Comparison of ENCODE assay signal across 17 cellular contexts in genomic region chr7:84091318-84091717, GRCh38.
DNase-seq lines count a peak whose midpoint lies in the region; ATAC-seq and TF ChIP-seq lines count a peak whose summit lies in the region.
"Had no signal": no experiment of that assay in that cellular context is flagged by ENCODE, and none has a peak within 500 bp of the region (broad histone marks: within the 10 kb centered on the region; RNA-seq: fewer than 3 reads in every experiment).

No MANE protein-coding gene starts in this region.

- H3K4me1 ChIP-seq in mucosa of descending colon (ENCODE audit: low read depth): no peaks in the 10 kb centered on the region
- H3K4me1 ChIP-seq: breast epithelium had no signal

- intact Hi-C loops in mucosa of descending colon (cut with DNase I, micrococcal nuclease): no loop called here

- H3K9me3 ChIP-seq in mucosa of descending colon: no peaks in the 10 kb centered on the region
- H3K9me3 ChIP-seq: breast epithelium, esophagus muscularis mucosa had no signal

- DNase-seq in activated T-cell treated with anti-CD3 and anti-CD28 coated beads, Interleukin-2, amount 50 U/mL, for 4 hours: no peak
- DNase-seq in activated T-cell treated with anti-CD3 and anti-CD28 coated beads for 4 hours (no peak), HT-29 (ENCODE audit: low spot score) (peak; percentile 71), mucosa of descending colon (no peak), hepatic stellate cell (ENCODE audit: low spot score) (no peak)
- no peak for DNase-seq in T-helper 2 cell treated with Interferon-gamma antibody and Interleukin-4, amounts not matched to agents 5 μg/mL and 100 μg/mL, for 36 hours (ENCODE audit: low spot score)
- DNase-seq in activated CD4-positive, CD25-positive, alpha-beta regulatory T cell (lab: John Stamatoyannopoulos, UW): no peak
- DNase-seq: activated CD8-positive, alpha-beta memory T cell treated with anti-CD3 and anti-CD28 coated beads for 24 hours; dorsolateral prefrontal cortex; glutamatergic neuron; NCI-H446; stimulated activated naive CD4-positive, alpha-beta T cell treated with Interleukin-2 at 50 U/mL for 16 hours had no signal

- no peaks in the 10 kb centered on the region for H3K36me3 ChIP-seq in mucosa of descending colon (ENCODE audit: low read depth)
- H3K36me3 ChIP-seq: breast epithelium, esophagus muscularis mucosa had no signal

- H3K4me3 ChIP-seq in mucosa of descending colon: no peak overlapping the region
- H3K4me3 ChIP-seq: breast epithelium, dorsolateral prefrontal cortex, GM23338 had no signal

- no peak for TF ChIP-seq CTCF in mucosa of descending colon (IDR thresholded peaks at IDR 0.05)

- H3K4me1 Mint-ChIP-seq in activated T-cell treated with anti-CD3 and anti-CD28 coated beads, Interleukin-2, amount 50 U/mL, for 4 hours (ENCODE audit: low read depth): peaks cover 39% of the 10 kb centered on the region
- H3K4me1 Mint-ChIP-seq in T-helper 2 cell treated with Interferon-gamma antibody and Interleukin-4, amounts not matched to agents 5 μg/mL and 100 μg/mL, for 36 hours (ENCODE audit: low read depth): peaks cover 31% of the 10 kb centered on the region
- H3K4me1 Mint-ChIP-seq: memory B cell had no signal

- peaks cover 4% of the 10 kb centered on the region for H3K9me3 Mint-ChIP-seq in activated T-cell treated with anti-CD3 and anti-CD28 coated beads, Interleukin-2, amount 50 U/mL, for 4 hours
- peaks cover 6% of the 10 kb centered on the region for H3K9me3 Mint-ChIP-seq in T-helper 2 cell treated with Interferon-gamma antibody and Interleukin-4, amounts not matched to agents 5 μg/mL and 100 μg/mL, for 36 hours
- H3K9me3 Mint-ChIP-seq: GM23338 had no signal

- ATAC-seq in activated T-cell treated with anti-CD3 and anti-CD28 coated beads, Interleukin-2, amount 50 U/mL, for 4 hours: no peak
- ATAC-seq in mucosa of descending colon (peak; percentile 50), HG03457 (IDR thresholded peaks at IDR 0.05; ENCODE audit: unreplicated experiment) (no peak)
- ATAC-seq: GM23338 had no signal

- no peaks in the 10 kb centered on the region for H3K27me3 Mint-ChIP-seq in activated T-cell treated with anti-CD3 and anti-CD28 coated beads, Interleukin-2, amount 50 U/mL, for 4 hours (ENCODE audit: low read depth)
- H3K27me3 Mint-ChIP-seq in T-helper 2 cell treated with Interferon-gamma antibody and Interleukin-4, amounts not matched to agents 5 μg/mL and 100 μg/mL, for 36 hours (ENCODE audit: low read depth): no peaks in the 10 kb centered on the region
- H3K27me3 Mint-ChIP-seq: memory B cell had no signal

- H3K27ac Mint-ChIP-seq in T-helper 2 cell treated with Interferon-gamma antibody and Interleukin-4, amounts not matched to agents 5 μg/mL and 100 μg/mL, for 36 hours: peak overlapping the region; percentile 81
- H3K27ac Mint-ChIP-seq: memory B cell had no signal

- no peaks in the 10 kb centered on the region for H3K36me3 Mint-ChIP-seq in activated T-cell treated with anti-CD3 and anti-CD28 coated beads, Interleukin-2, amount 50 U/mL, for 4 hours (ENCODE audit: insufficient read depth)
- peaks cover 4% of the 10 kb centered on the region for H3K36me3 Mint-ChIP-seq in T-helper 2 cell treated with Interferon-gamma antibody and Interleukin-4, amounts not matched to agents 5 μg/mL and 100 μg/mL, for 36 hours (ENCODE audit: low read depth)
- H3K36me3 Mint-ChIP-seq: memory B cell had no signal

- peak overlapping the region; percentile 31 for H3K4me3 Mint-ChIP-seq in activated T-cell treated with anti-CD3 and anti-CD28 coated beads, Interleukin-2, amount 50 U/mL, for 4 hours
- peak overlapping the region; percentile 77 for H3K4me3 Mint-ChIP-seq in T-helper 2 cell treated with Interferon-gamma antibody and Interleukin-4, amounts not matched to agents 5 μg/mL and 100 μg/mL, for 36 hours
- H3K4me3 Mint-ChIP-seq: GM23338, memory B cell had no signal
